Comparison of ENCODE assay signal across 8 cellular contexts in genomic region chr11:116787786-116788486, GRCh38. TPM values are rescaled to one million over a fixed set of nuclear protein-coding genes. Genes with fewer than 3 reads are reported as not detected.
A peak's percentile ranks its signal among the peaks of the same experiment; 100 is the strongest.
DNase-seq lines count a peak whose midpoint lies in the region; ATAC-seq and TF ChIP-seq lines count a peak whose summit lies in the region.

Gene ZPR1 (minus strand): TSS chr11:116788023. CDS start chr11:116787990, 33 bp downstream.

- H3K9me3 ChIP-seq in AG04450 (ENCODE audit: control insufficient read depth, insufficient read depth, low read length), result no peaks in the 10 kb centered on the region

- H3K27me3 ChIP-seq in AG04450 (ENCODE audit: control insufficient read depth, insufficient read depth, low read length), result no peaks in the 10 kb centered on the region

- CTCF ChIA-PET in AG04450 (lab: Charles Lee), result interaction anchor here (0.8 to 11.0 kb wide), 7 partner anchors 48 to 439 kb away, joined by 3 to 209 read pairs (median 6); partner anchors contain the start of gene SIK3

- POLR2A ChIA-PET in AG04450 (lab: Yijun Ruan, JAX), result interaction anchor here (1.0 to 3.3 kb wide), 4 partner anchors 15 to 390 kb away, joined by 3 to 11 read pairs (median 6); partner anchors contain the start of genes BUD13, PAFAH1B2 and SIDT2

- peak; percentile 88 for ATAC-seq in GM18868 (IDR thresholded peaks at IDR 0.05; ENCODE audit: unreplicated experiment)
- peak; percentile 91 for ATAC-seq in HG03108 (IDR thresholded peaks at IDR 0.05; ENCODE audit: unreplicated experiment)

- H3K4me3 ChIP-seq in AG04450 (ENCODE audit: low read depth, low read length) (peak within 1 kb of the TSS; percentile 89), choroid plexus epithelial cell (ENCODE audit: low read depth, low read length) (peak within 1 kb of the TSS; percentile 82)

- DNase-seq in AG04450 (ENCODE audit: low read depth, low spot score) (no peak), NCI-H510A (lab: John Stamatoyannopoulos, UW) (peak; percentile 39), choroid plexus epithelial cell (ENCODE audit: low read depth) (peak; percentile 60), kidney tubule cell (ENCODE audit: low spot score) (peak; percentile 70)
- DNase-seq in activated CD4-positive, alpha-beta T cell treated with anti-CD3 and anti-CD28 coated beads for 4 hours, result peak; percentile 79 to 81
- peak; percentile 58 to 70 for DNase-seq in stimulated activated CD4-positive, alpha-beta T cell treated with anti-CD3 and anti-CD28 coated beads, Interleukin-1b, Interleukin-23, amount 100 ng/mL, for 1 hour (ENCODE audit: low read depth in 2 of 2)

- TF ChIP-seq CTCF in AG04450 (IDR thresholded peaks at IDR 0.05; ENCODE audit: low read depth, low read length) (peak; percentile 7; the same call in 1 of the 2 replicates), choroid plexus epithelial cell (conservative IDR thresholded peaks at IDR 0.05; ENCODE audit: low read depth, low read length) (no peak)

- H3K27ac ChIP-seq in AG04450 (ENCODE audit: low read depth, low read length), result peak within 1 kb of the TSS; percentile 65

RNA-seq across cellular contexts. Expression of gene ZPR1, which starts in this region (rescaled TPM):
- 57.1 and 57.7 TPM in 2 replicates for polyA plus RNA-seq in AG04450 (2011; rRNA removed)
- polyA minus RNA-seq in AG04450 (2011; rRNA and poly(A)+ RNA removed), result 54.6 and 58.4 TPM in 2 replicates
